In genomic region chr14:95474486-95474885, GRCh38 we compare ENCODE assay signal across 21 cellular contexts. TPM values are rescaled to one million over a fixed set of nuclear protein-coding genes. Genes with fewer than 3 reads are reported as not detected.
A peak's percentile ranks its signal among the peaks of the same experiment; 100 is the strongest.
DNase-seq lines count a peak whose midpoint lies in the region; ATAC-seq and TF ChIP-seq lines count a peak whose summit lies in the region.
"Had no signal": no experiment of that assay in that cellular context is flagged by ENCODE, and none has a peak within 500 bp of the region (broad histone marks: within the 10 kb centered on the region; RNA-seq: fewer than 3 reads in every experiment).

No MANE protein-coding gene starts in this region.

- no peaks in the 10 kb centered on the region for H3K9me2 ChIP-seq in hepatocyte (replicated peaks; ENCODE audit: insufficient read depth)

- TF ChIP-seq CTCF in hepatocyte (IDR thresholded peaks at IDR 0.05; ENCODE audit: poor library complexity), result no peak

- no peaks in the 10 kb centered on the region for H3K9me3 Mint-ChIP-seq in activated CD4-positive, alpha-beta T cell treated with anti-CD3 and anti-CD28 coated beads, Interleukin-2, amount 10 ng/mL, durations not matched to agents 7 days and 5 days
- H3K9me3 Mint-ChIP-seq in CD4-positive, alpha-beta memory T cell, result no peaks in the 10 kb centered on the region
- no peaks in the 10 kb centered on the region for H3K9me3 Mint-ChIP-seq in activated CD4-positive, alpha-beta memory T cell treated with anti-CD3 and anti-CD28 coated beads for 36 hours
- H3K9me3 Mint-ChIP-seq in naive thymus-derived CD8-positive, alpha-beta T cell, result no peaks in the 10 kb centered on the region
- H3K9me3 Mint-ChIP-seq: IgD-negative memory B cell had no signal

- H3K27me3 ChIP-seq in CD4-positive, alpha-beta memory T cell (ENCODE audit: insufficient read depth, low read length), result no peaks in the 10 kb centered on the region
- no peaks in the 10 kb centered on the region for H3K27me3 ChIP-seq in hepatocyte

- H3K27ac ChIP-seq in CD4-positive, alpha-beta memory T cell (ENCODE audit: low read depth, low read length), result no peak overlapping the region
- H3K27ac ChIP-seq in hepatocyte, result no peak overlapping the region
- H3K27ac ChIP-seq: 22Rv1, C4-2B had no signal

- peaks cover 53% of the 10 kb centered on the region for H3K36me3 ChIP-seq in CD4-positive, alpha-beta memory T cell (ENCODE audit: insufficient read depth, low read length)
- H3K36me3 ChIP-seq in hepatocyte (replicated peaks; ENCODE audit: insufficient read depth, low read depth), result no peaks in the 10 kb centered on the region

- no peaks in the 10 kb centered on the region for H4K20me1 ChIP-seq in hepatocyte (ENCODE audit: insufficient read depth, poor library complexity, severe bottlenecking)

- no peaks in the 10 kb centered on the region for H3K9me3 ChIP-seq in CD4-positive, alpha-beta memory T cell (ENCODE audit: control insufficient read depth in 1 of 2, low read length in 2 of 2)
- H3K9me3 ChIP-seq in hepatocyte (ENCODE audit: low read depth), result no peaks in the 10 kb centered on the region

- DNase-seq in activated CD4-positive, alpha-beta T cell treated with anti-CD3 and anti-CD28 coated beads, Interleukin-2, amount 10 ng/mL, durations not matched to agents 7 days and 5 days, result no peak
- no peak for DNase-seq in activated CD4-positive, alpha-beta T cell treated with anti-CD3 and anti-CD28 coated beads, Interleukin-2, amount 50 U/mL, for 4 hours
- DNase-seq in CD4-positive, alpha-beta memory T cell, result no peak
- no peak for DNase-seq in activated CD4-positive, alpha-beta memory T cell treated with anti-CD3 and anti-CD28 coated beads for 36 hours
- DNase-seq in naive thymus-derived CD8-positive, alpha-beta T cell, result no peak
- no peak for DNase-seq in hepatocyte (ENCODE audit: low spot score)
- no peak for DNase-seq in NK-92 treated with Interleukin-12 subunit alpha and Interleukin-12 subunit beta, amount 100 ng/mL, for 24 hours (lab: John Stamatoyannopoulos, UW)
- DNase-seq: ACHN, COR-L47, GOT3, HCEC 1CT, Karpas-422, NCI-H1694, NCI-H2081, NCI-H2171, NCI-H524 treated with DMSO at 0.1 percent for 48 hours, OCI-M1 had no signal

- no peak for ATAC-seq in naive thymus-derived CD8-positive, alpha-beta T cell
- ATAC-seq in HG03342 (IDR thresholded peaks at IDR 0.05; ENCODE audit: unreplicated experiment), result no peak

- H2AFZ ChIP-seq in hepatocyte, result no peak overlapping the region

- H3K4me3 Mint-ChIP-seq in activated CD4-positive, alpha-beta T cell treated with anti-CD3 and anti-CD28 coated beads, Interleukin-2, amount 10 ng/mL, durations not matched to agents 7 days and 5 days, result no peak overlapping the region
- no peak overlapping the region for H3K4me3 Mint-ChIP-seq in CD4-positive, alpha-beta memory T cell
- no peak overlapping the region for H3K4me3 Mint-ChIP-seq in activated CD4-positive, alpha-beta memory T cell treated with anti-CD3 and anti-CD28 coated beads for 36 hours
- peak overlapping the region in 6 of 10 donors; percentile 6 to 78 (median 71) for H3K4me3 Mint-ChIP-seq in naive thymus-derived CD8-positive, alpha-beta T cell
- H3K4me3 Mint-ChIP-seq: IgD-negative memory B cell had no signal

- no peaks in the 10 kb centered on the region for H3K27me3 Mint-ChIP-seq in activated CD4-positive, alpha-beta T cell treated with anti-CD3 and anti-CD28 coated beads, Interleukin-2, amount 10 ng/mL, durations not matched to agents 7 days and 5 days
- no peaks in the 10 kb centered on the region for H3K27me3 Mint-ChIP-seq in CD4-positive, alpha-beta memory T cell
- no peaks in the 10 kb centered on the region for H3K27me3 Mint-ChIP-seq in activated CD4-positive, alpha-beta memory T cell treated with anti-CD3 and anti-CD28 coated beads for 36 hours
- H3K27me3 Mint-ChIP-seq in naive thymus-derived CD8-positive, alpha-beta T cell, result no peaks in the 10 kb centered on the region
- H3K27me3 Mint-ChIP-seq: IgD-negative memory B cell had no signal

- intact Hi-C loops in CD4-positive, alpha-beta memory T cell (cut with micrococcal nuclease), result no loop called here
- intact Hi-C loops in activated CD4-positive, alpha-beta memory T cell treated with anti-CD3 and anti-CD28 coated beads for 36 hours (cut with micrococcal nuclease), result no loop called here

- CTCF ChIA-PET in activated CD4-positive, alpha-beta T cell treated with anti-CD3 and anti-CD28 coated beads, Interleukin-2, amount 10 ng/mL, durations not matched to agents 7 days and 5 days (lab: Charles Lee), result interaction anchor here (1.3 to 1.6 kb wide), 4 partner anchors 9 to 29 kb away, joined by 3 to 6 read pairs (median 4); no protein-coding TSS in a partner anchor
- CTCF ChIA-PET in CD4-positive, alpha-beta memory T cell (lab: Charles Lee; ENCODE audit: partially characterized antibody), result interaction anchor here (1.2 to 1.4 kb wide), 2 partner anchors 9 to 42 kb away, joined by 3 to 4 read pairs; partner anchors contain the start of gene SYNE3
- CTCF ChIA-PET in activated CD4-positive, alpha-beta memory T cell treated with anti-CD3 and anti-CD28 coated beads for 36 hours (lab: Charles Lee), result interaction anchor here (1.1 kb wide), 1 partner anchor 32 kb away, joined by 5 read pairs; no protein-coding TSS in a partner anchor

- H3K27ac Mint-ChIP-seq in activated CD4-positive, alpha-beta T cell treated with anti-CD3 and anti-CD28 coated beads, Interleukin-2, amount 10 ng/mL, durations not matched to agents 7 days and 5 days, result peak overlapping the region; percentile 68
- peak overlapping the region in 5 of 7 donors; percentile 54 to 93 (median 87) for H3K27ac Mint-ChIP-seq in CD4-positive, alpha-beta memory T cell
- H3K27ac Mint-ChIP-seq in activated CD4-positive, alpha-beta memory T cell treated with anti-CD3 and anti-CD28 coated beads for 36 hours, result peak overlapping the region; percentile 51
- H3K27ac Mint-ChIP-seq in naive thymus-derived CD8-positive, alpha-beta T cell, result peak overlapping the region; percentile 45 to 97 (median 92)

- H3K4me1 ChIP-seq in CD4-positive, alpha-beta memory T cell (ENCODE audit: insufficient read depth, low read length), result peaks cover 11% of the 10 kb centered on the region
- H3K4me1 ChIP-seq in hepatocyte (ENCODE audit: insufficient read depth), result peaks cover 3% of the 10 kb centered on the region

- H3K4me1 Mint-ChIP-seq in activated CD4-positive, alpha-beta T cell treated with anti-CD3 and anti-CD28 coated beads, Interleukin-2, amount 10 ng/mL, durations not matched to agents 7 days and 5 days, result peaks cover 27% of the 10 kb centered on the region
- peaks cover 7 to 47% (median 21%) of the 10 kb centered on the region in 4 donors for H3K4me1 Mint-ChIP-seq in CD4-positive, alpha-beta memory T cell
- H3K4me1 Mint-ChIP-seq in activated CD4-positive, alpha-beta memory T cell treated with anti-CD3 and anti-CD28 coated beads for 36 hours (ENCODE audit: low read depth), result peaks cover 8% of the 10 kb centered on the region
- peaks cover 35 to 75% (median 63%) of the 10 kb centered on the region in 4 donors for H3K4me1 Mint-ChIP-seq in naive thymus-derived CD8-positive, alpha-beta T cell

- peaks cover 64% of the 10 kb centered on the region for H3K36me3 Mint-ChIP-seq in activated CD4-positive, alpha-beta T cell treated with anti-CD3 and anti-CD28 coated beads, Interleukin-2, amount 10 ng/mL, durations not matched to agents 7 days and 5 days (ENCODE audit: low read depth)
- peaks cover 59 to 61% of the 10 kb centered on the region in 2 donors for H3K36me3 Mint-ChIP-seq in CD4-positive, alpha-beta memory T cell
- H3K36me3 Mint-ChIP-seq in activated CD4-positive, alpha-beta memory T cell treated with anti-CD3 and anti-CD28 coated beads for 36 hours, result peaks cover 28% of the 10 kb centered on the region
- peaks cover 4 to 47% (median 28%) of the 10 kb centered on the region in 3 donors for H3K36me3 Mint-ChIP-seq in naive thymus-derived CD8-positive, alpha-beta T cell

- no peak overlapping the region for H3K4me2 ChIP-seq in hepatocyte

- POLR2A ChIA-PET in activated CD4-positive, alpha-beta T cell treated with anti-CD3 and anti-CD28 coated beads, Interleukin-2, amount 10 ng/mL, durations not matched to agents 7 days and 5 days (lab: Charles Lee), result no interaction called here
- POLR2A ChIA-PET in CD4-positive, alpha-beta memory T cell (lab: Charles Lee; ENCODE audit: partially characterized antibody), result interaction anchor here (1.2 to 1.3 kb wide), 2 partner anchors 10 to 11 kb away, joined by 3 to 6 read pairs; no protein-coding TSS in a partner anchor
- POLR2A ChIA-PET in activated CD4-positive, alpha-beta memory T cell treated with anti-CD3 and anti-CD28 coated beads for 36 hours (lab: Charles Lee), result no interaction called here
- POLR2A ChIA-PET in naive thymus-derived CD8-positive, alpha-beta T cell (lab: Charles Lee), result interaction anchor here (4.2 to 19.9 kb wide), 2 partner anchors 11 to 45 kb away, joined by 53 to 398 read pairs; partner anchors contain the start of gene SYNE3

- no peak overlapping the region for H3K4me3 ChIP-seq in CD4-positive, alpha-beta memory T cell (ENCODE audit: low read length in 2 of 2)
- H3K4me3 ChIP-seq in hepatocyte, result no peak overlapping the region

- WGBS in hepatocyte (ENCODE audit: low lambda C conversion rate, missing lambda C conversion rate), result 93% methylated on average over 6 of the region's 6 CpGs

- no peaks in the 10 kb centered on the region for H3K79me2 ChIP-seq in hepatocyte

RNA-seq across cellular contexts. Expression of gene SYNE3, which starts 42.0 kb away (rescaled TPM):
- 10 to 100 TPM; 81.0 to 95.8 TPM for total RNA-seq in activated CD4-positive, alpha-beta T cell treated with anti-CD3 and anti-CD28 coated beads, Interleukin-2, amount 10 ng/mL, durations not matched to agents 7 days and 5 days
- total RNA-seq in CD4-positive, alpha-beta memory T cell, result 10 to 100 TPM; 47.7 to 52.2 TPM
- polyA plus RNA-seq in CD4-positive, alpha-beta memory T cell, result 1 to 10 TPM; 4.3 to 9.0 TPM
- 10 to 100 TPM; 35.3 to 37.3 TPM for total RNA-seq in activated CD4-positive, alpha-beta memory T cell treated with anti-CD3 and anti-CD28 coated beads for 36 hours
- 10 to 100 TPM; 47.1 to 48.2 TPM for total RNA-seq in naive thymus-derived CD8-positive, alpha-beta T cell
- 1 to 10 TPM; 2.4 to 4.6 (median 4.5) TPM for polyA plus RNA-seq in naive thymus-derived CD8-positive, alpha-beta T cell
- 2.0 and 2.4 TPM in 2 replicates for total RNA-seq in hepatocyte
- polyA plus RNA-seq in hepatocyte, result 0.16 and 1.3 TPM in 2 replicates

Comparison
In these comparisons a context has a peak if more than half of its experiments do, and no peak if none do; other contexts are left out.
1. H3K4me3 Mint-ChIP-seq: peak in naive thymus-derived CD8-positive, alpha-beta T cell (6 of 10); none in activated CD4-positive, alpha-beta T cell treated with anti-CD3 and anti-CD28 coated beads, Interleukin-2, amount 10 ng/mL, durations not matched to agents 7 days and 5 days (single experiment), CD4-positive, alpha-beta memory T cell (0 of 8) and activated CD4-positive, alpha-beta memory T cell treated with anti-CD3 and anti-CD28 coated beads for 36 hours (single experiment).
2. RNA of gene SYNE3, which starts 42.0 kb away (total RNA-seq): 81.0 to 95.8 TPM in activated CD4-positive, alpha-beta T cell treated with anti-CD3 and anti-CD28 coated beads, Interleukin-2, amount 10 ng/mL, durations not matched to agents 7 days and 5 days, 47.7 to 52.2 TPM in CD4-positive, alpha-beta memory T cell, 47.1 to 48.2 TPM in naive thymus-derived CD8-positive, alpha-beta T cell and 35.3 to 37.3 TPM in activated CD4-positive, alpha-beta memory T cell treated with anti-CD3 and anti-CD28 coated beads for 36 hours; 2.0 to 2.4 TPM in hepatocyte; every median in the first group is over 10 times any median in the second.
3. POLR2A ChIA-PET loops: an anchor here in CD4-positive, alpha-beta memory T cell (1.2 to 1.3 kb wide) and naive thymus-derived CD8-positive, alpha-beta T cell (4.2 to 19.9 kb wide); none called in activated CD4-positive, alpha-beta T cell treated with anti-CD3 and anti-CD28 coated beads, Interleukin-2, amount 10 ng/mL, durations not matched to agents 7 days and 5 days and activated CD4-positive, alpha-beta memory T cell treated with anti-CD3 and anti-CD28 coated beads for 36 hours.
4. Peak in every context shown above with its lines, with median percentiles within 50 percentile points of each other: H3K27ac Mint-ChIP-seq.